Comparison of ENCODE assay signal across 1 cellular context in the genomic region with DNA sequence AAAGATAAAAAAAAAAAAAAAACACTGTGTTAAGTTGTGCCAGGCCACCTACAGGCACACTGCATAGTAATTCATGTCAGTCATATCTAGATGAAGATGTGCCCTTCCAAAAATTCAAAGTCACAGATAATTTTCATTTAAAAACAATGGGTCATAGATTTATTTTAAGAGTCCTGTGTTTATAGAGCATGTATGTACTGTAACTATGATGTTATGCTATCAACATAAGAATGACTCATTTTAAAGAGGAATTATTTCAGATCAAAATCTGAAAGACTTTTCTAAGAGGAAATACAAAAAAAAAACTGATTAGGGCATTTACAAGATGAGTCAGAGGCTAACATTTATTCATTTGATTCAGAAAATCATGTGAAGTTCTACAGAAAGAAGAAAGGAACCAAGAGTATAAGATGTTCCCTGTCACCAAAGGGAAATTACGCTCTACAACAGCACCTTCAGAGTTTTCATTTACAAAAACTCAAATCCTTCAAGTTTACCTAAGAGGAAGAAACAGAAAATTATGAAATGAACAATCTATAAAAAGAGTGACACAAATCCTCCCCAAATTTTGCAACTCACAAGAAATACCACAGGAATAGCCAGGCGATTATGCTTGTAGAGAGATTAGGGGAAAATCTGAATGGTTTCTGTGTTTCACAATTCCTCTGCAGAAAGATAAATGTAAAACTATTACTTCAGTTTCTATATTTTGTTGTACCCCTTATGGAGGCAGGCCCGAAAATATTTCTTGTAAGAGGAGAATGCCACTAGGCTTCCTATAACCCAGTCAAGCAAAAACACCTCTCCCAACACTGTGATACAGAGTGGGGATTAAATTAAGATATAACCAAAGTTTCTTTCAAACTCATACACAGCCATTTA.
TF ChIP-seq lines count a peak whose summit lies in the region.

No MANE protein-coding gene starts in this region.

TF ChIP-seq in HEK293, 187 proteins besides CTCF, POLR2A, EP300 and RAD21 (continued from another document):
- TF ChIP-seq, protein P1, sequence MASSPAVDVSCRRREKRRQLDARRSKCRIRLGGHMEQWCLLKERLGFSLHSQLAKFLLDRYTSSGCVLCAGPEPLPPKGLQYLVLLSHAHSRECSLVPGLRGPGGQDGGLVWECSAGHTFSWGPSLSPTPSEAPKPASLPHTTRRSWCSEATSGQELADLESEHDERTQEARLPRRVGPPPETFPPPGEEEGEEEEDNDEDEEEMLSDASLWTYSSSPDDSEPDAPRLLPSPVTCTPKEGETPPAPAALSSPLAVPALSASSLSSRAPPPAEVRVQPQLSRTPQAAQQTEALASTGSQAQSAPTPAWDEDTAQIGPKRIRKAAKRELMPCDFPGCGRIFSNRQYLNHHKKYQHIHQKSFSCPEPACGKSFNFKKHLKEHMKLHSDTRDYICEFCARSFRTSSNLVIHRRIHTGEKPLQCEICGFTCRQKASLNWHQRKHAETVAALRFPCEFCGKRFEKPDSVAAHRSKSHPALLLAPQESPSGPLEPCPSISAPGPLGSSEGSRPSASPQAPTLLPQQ (tag by site-specific recombination; IDR thresholded peaks at IDR 0.05) = peak; percentile 54; the same call in 1 of the 2 replicates
- no peak for TF ChIP-seq OVOL3 (tag by site-specific recombination; IDR thresholded peaks at IDR 0.05)
- TF ChIP-seq ZNF266 (tag by site-specific recombination; IDR thresholded peaks at IDR 0.05; ENCODE audit: low read depth) = no peak
- TF ChIP-seq ZNF169 (tag by site-specific recombination; IDR thresholded peaks at IDR 0.05) = no peak
- no peak for TF ChIP-seq ZBTB1 (tag by site-specific recombination; IDR thresholded peaks at IDR 0.05)
- no peak for TF ChIP-seq ZNF777 (tag by site-specific recombination; IDR thresholded peaks at IDR 0.05; ENCODE audit: borderline replicate concordance)
- TF ChIP-seq ZNF658 (tag by site-specific recombination; IDR thresholded peaks at IDR 0.05) = no peak
- no peak for TF ChIP-seq ZSCAN16 (tag by site-specific recombination; IDR thresholded peaks at IDR 0.05)
- TF ChIP-seq, protein P2, sequence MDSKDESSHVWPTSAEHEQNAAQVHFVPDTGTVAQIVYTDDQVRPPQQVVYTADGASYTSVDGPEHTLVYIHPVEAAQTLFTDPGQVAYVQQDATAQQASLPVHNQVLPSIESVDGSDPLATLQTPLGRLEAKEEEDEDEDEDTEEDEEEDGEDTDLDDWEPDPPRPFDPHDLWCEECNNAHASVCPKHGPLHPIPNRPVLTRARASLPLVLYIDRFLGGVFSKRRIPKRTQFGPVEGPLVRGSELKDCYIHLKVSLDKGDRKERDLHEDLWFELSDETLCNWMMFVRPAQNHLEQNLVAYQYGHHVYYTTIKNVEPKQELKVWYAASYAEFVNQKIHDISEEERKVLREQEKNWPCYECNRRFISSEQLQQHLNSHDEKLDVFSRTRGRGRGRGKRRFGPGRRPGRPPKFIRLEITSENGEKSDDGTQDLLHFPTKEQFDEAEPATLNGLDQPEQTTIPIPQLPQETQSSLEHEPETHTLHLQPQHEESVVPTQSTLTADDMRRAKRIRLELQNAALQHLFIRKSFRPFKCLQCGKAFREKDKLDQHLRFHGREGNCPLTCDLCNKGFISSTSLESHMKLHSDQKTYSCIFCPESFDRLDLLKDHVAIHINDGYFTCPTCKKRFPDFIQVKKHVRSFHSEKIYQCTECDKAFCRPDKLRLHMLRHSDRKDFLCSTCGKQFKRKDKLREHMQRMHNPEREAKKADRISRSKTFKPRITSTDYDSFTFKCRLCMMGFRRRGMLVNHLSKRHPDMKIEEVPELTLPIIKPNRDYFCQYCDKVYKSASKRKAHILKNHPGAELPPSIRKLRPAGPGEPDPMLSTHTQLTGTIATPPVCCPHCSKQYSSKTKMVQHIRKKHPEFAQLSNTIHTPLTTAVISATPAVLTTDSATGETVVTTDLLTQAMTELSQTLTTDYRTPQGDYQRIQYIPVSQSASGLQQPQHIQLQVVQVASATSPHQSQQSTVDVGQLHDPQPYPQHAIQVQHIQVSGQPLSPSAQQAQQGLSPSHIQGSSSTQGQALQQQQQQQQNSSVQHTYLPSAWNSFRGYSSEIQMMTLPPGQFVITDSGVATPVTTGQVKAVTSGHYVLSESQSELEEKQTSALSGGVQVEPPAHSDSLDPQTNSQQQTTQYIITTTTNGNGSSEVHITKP (tag by site-specific recombination; IDR thresholded peaks at IDR 0.05) = 0 out of 2 replicates have a peak, but pooled peaks have one; percentile 12
